Comparison of ENCODE assay signal across 9 cellular contexts in genomic region chr11:32092581-32093170, GRCh38. TPM values are rescaled to one million over a fixed set of nuclear protein-coding genes. Genes with fewer than 3 reads are reported as not detected.
DNase-seq lines count a peak whose midpoint lies in the region; ATAC-seq, FAIRE-seq and TF ChIP-seq lines count a peak whose summit lies in the region.
"Had no signal": no experiment of that assay in that cellular context is flagged by ENCODE, and none has a peak within 500 bp of the region (broad histone marks: within the 10 kb centered on the region; RNA-seq: fewer than 3 reads in every experiment).

No MANE protein-coding gene starts in this region.

- peaks cover 43% of the 10 kb centered on the region for H3K4me1 Mint-ChIP-seq in activated naive CD8-positive, alpha-beta T cell treated with anti-CD3 and anti-CD28 coated beads, Interleukin-2, amount 50 U/mL, for 24 hours

- in situ Hi-C loops in GM23248 (cut with MboI), result no loop called here

- no peak overlapping the region for H2AFZ ChIP-seq in GM23248

- DNase-seq in A549 (ENCODE audit: low read depth in 1 of 2, low spot score in 1 of 2), result no peak
- DNase-seq in GM23248, result peak; percentile 28
- DNase-seq in activated naive CD8-positive, alpha-beta T cell treated with anti-CD3 and anti-CD28 coated beads, Interleukin-2, amount 50 U/mL, for 24 hours, result no peak
- peak; percentile 42 for DNase-seq in mesendoderm
- no peak for DNase-seq in occipital lobe (lab: John Stamatoyannopoulos, UW)
- no peak for DNase-seq in foreskin keratinocyte
- DNase-seq in left colon, result no peak

- no peak overlapping the region for H4K8ac ChIP-seq in mesendoderm (ENCODE audit: low read depth, low read length)

- H3K36me3 ChIP-seq in GM23248 (ENCODE audit: low read depth) (peaks cover 11% of the 10 kb centered on the region), mesendoderm (ENCODE audit: control insufficient read depth, insufficient read depth, low read length) (peaks cover 5% of the 10 kb centered on the region)

- peak overlapping the region; percentile 94 for H3K4me2 ChIP-seq in A549
- H3K4me2 ChIP-seq in GM23248 (ENCODE audit: unreplicated experiment), result peak overlapping the region; percentile 86
- peak overlapping the region; percentile 66 for H3K4me2 ChIP-seq in mesendoderm (ENCODE audit: low read length)

- H4K20me1 ChIP-seq in GM23248 (ENCODE audit: insufficient read depth), result peaks cover 22% of the 10 kb centered on the region; the same call in 1 of the 2 replicates

- peak overlapping the region; percentile 89 for H3K4me3 Mint-ChIP-seq in activated naive CD8-positive, alpha-beta T cell treated with anti-CD3 and anti-CD28 coated beads, Interleukin-2, amount 50 U/mL, for 24 hours

- H3K23ac ChIP-seq in mesendoderm (ENCODE audit: low read length), result peak overlapping the region; percentile 94

- peak overlapping the region; percentile 97 to 100 for H3K27ac ChIP-seq in A549
- peak overlapping the region; percentile 92 for H3K27ac ChIP-seq in GM23248
- H3K27ac ChIP-seq in mesendoderm (ENCODE audit: low read depth, low read length), result no peak overlapping the region
- no peak overlapping the region for H3K27ac ChIP-seq in foreskin keratinocyte

- TF ChIP-seq RAD21 in A549 (conservative IDR thresholded peaks at IDR 0.05 in 1 of 2, IDR thresholded peaks at IDR 0.05 in 1 of 2), result no peak

- H3K9ac ChIP-seq in GM23248 (peak overlapping the region; percentile 97), mesendoderm (ENCODE audit: low read length) (peak overlapping the region; percentile 66)

- H3K18ac ChIP-seq in mesendoderm (ENCODE audit: low read length), result peak overlapping the region; percentile 84

- no peak overlapping the region for H2BK15ac ChIP-seq in mesendoderm (replicated peaks; ENCODE audit: low read depth)

- H2AK5ac ChIP-seq in mesendoderm (ENCODE audit: low read length), result no peak overlapping the region

- H3K27ac Mint-ChIP-seq in activated naive CD8-positive, alpha-beta T cell treated with anti-CD3 and anti-CD28 coated beads, Interleukin-2, amount 50 U/mL, for 24 hours, result peak overlapping the region; percentile 65

- intact Hi-C loops in left colon (cut with DNase I, micrococcal nuclease), result no loop called here

- no peak overlapping the region for H3K4ac ChIP-seq in mesendoderm (ENCODE audit: low read depth, low read length)

- FAIRE-seq in A549 (lab: Jason Lieb, UNC), result no peak

- POLR2A ChIA-PET in A549 (lab: Yijun Ruan, JAX), result interaction anchor here (2.2 kb wide), 1 partner anchor 45 kb away, joined by 7 read pairs; no protein-coding TSS in a partner anchor

- no peaks in the 10 kb centered on the region for H3K9me2 ChIP-seq in GM23248 (ENCODE audit: insufficient read depth)

- H3K9me3 ChIP-seq in A549 (no peaks in the 10 kb centered on the region), GM23248 (ENCODE audit: low read depth) (no peaks in the 10 kb centered on the region)
- H3K9me3 ChIP-seq: body of pancreas had no signal

- ATAC-seq in A549 (no peak), foreskin keratinocyte (no peak), left colon (no peak), GM21717 (IDR thresholded peaks at IDR 0.05; ENCODE audit: unreplicated experiment) (no peak)
- no peak for ATAC-seq in activated naive CD8-positive, alpha-beta T cell treated with anti-CD3 and anti-CD28 coated beads, Interleukin-2, amount 50 U/mL, for 24 hours

- H2BK5ac ChIP-seq in mesendoderm (ENCODE audit: low read length), result no peak overlapping the region

- H3K27me3 ChIP-seq in GM23248 (replicated peaks; ENCODE audit: insufficient read depth), result no peaks in the 10 kb centered on the region
- no peaks in the 10 kb centered on the region for H3K27me3 ChIP-seq in mesendoderm (ENCODE audit: insufficient read depth, low read length, poor library complexity)
- no peaks in the 10 kb centered on the region for H3K27me3 ChIP-seq in foreskin keratinocyte
- H3K27me3 ChIP-seq: body of pancreas had no signal

- H3K4me1 ChIP-seq in A549 (peaks cover 25% of the 10 kb centered on the region), GM23248 (ENCODE audit: insufficient read depth) (peaks cover 38% of the 10 kb centered on the region), mesendoderm (ENCODE audit: control insufficient read depth, low read depth, low read length) (peaks cover 10% of the 10 kb centered on the region), foreskin keratinocyte (peaks cover 11% of the 10 kb centered on the region)

- peak overlapping the region; percentile 90 for H3K56ac ChIP-seq in mesendoderm (ENCODE audit: low read length)

- H2BK120ac ChIP-seq in mesendoderm (ENCODE audit: low read depth, low read length), result no peak overlapping the region

- H3K36me3 Mint-ChIP-seq in activated naive CD8-positive, alpha-beta T cell treated with anti-CD3 and anti-CD28 coated beads, Interleukin-2, amount 50 U/mL, for 24 hours (ENCODE audit: low read depth), result peaks cover 18% of the 10 kb centered on the region

- peaks cover 61% of the 10 kb centered on the region for H3F3A ChIP-seq in GM23248 (ENCODE audit: insufficient read depth)

- peaks cover 25% of the 10 kb centered on the region for H3K79me1 ChIP-seq in mesendoderm (ENCODE audit: low read length)

- H3K4me3 ChIP-seq in A549 (peak overlapping the region; percentile 73), GM23248 (peak overlapping the region; percentile 85), mesendoderm (ENCODE audit: low read length) (no peak overlapping the region)

- TF ChIP-seq EP300 in A549 (IDR thresholded peaks at IDR 0.05), result no peak

- H3K9me3 Mint-ChIP-seq in activated naive CD8-positive, alpha-beta T cell treated with anti-CD3 and anti-CD28 coated beads, Interleukin-2, amount 50 U/mL, for 24 hours, result no peaks in the 10 kb centered on the region

- H3K79me2 ChIP-seq in GM23248 (ENCODE audit: insufficient read depth) (peaks cover 64% of the 10 kb centered on the region), mesendoderm (ENCODE audit: control insufficient read depth, insufficient read depth, low read length) (peaks cover 47% of the 10 kb centered on the region)

- 96% methylated on average over 4 of the region's 4 CpGs for WGBS in A549 (ENCODE audit: missing lambda C conversion rate)
- WGBS in GM23248 (ENCODE audit: low coverage in 1 of 2, low lambda C conversion rate in 2 of 2, missing lambda C conversion rate in 2 of 2), 2 experiments, result 7 to 15% methylated on average over 4 of the region's 4 CpGs
- no CpG with 5 or more reads among the region's 4 CpGs for WGBS in mesendoderm (ENCODE audit: extremely low coverage, insufficient coverage, low lambda C conversion rate)

- H3K27me3 Mint-ChIP-seq in activated naive CD8-positive, alpha-beta T cell treated with anti-CD3 and anti-CD28 coated beads, Interleukin-2, amount 50 U/mL, for 24 hours, result peaks cover 8% of the 10 kb centered on the region

- CTCF ChIA-PET in A549 (lab: Yijun Ruan, JAX), result no interaction called here

- H4K5ac ChIP-seq in mesendoderm (ENCODE audit: low read length), result no peak overlapping the region

- TF ChIP-seq CTCF in A549 (IDR thresholded peaks at IDR 0.05) (no peak), foreskin keratinocyte (conservative IDR thresholded peaks at IDR 0.05) (no peak)

- TF ChIP-seq POLR2A in A549 (IDR thresholded peaks at IDR 0.05; ENCODE audit: low read length), result no peak

TF ChIP-seq in A549, 52 proteins besides CTCF, POLR2A, EP300 and RAD21:
- TF ChIP-seq MYC (IDR thresholded peaks at IDR 0.05; ENCODE audit: borderline replicate concordance, low read length) (no peak), RARB (CRISPR knock-in tag; IDR thresholded peaks at IDR 0.05) (no peak), BCL3 (IDR thresholded peaks at IDR 0.05) (no peak), HOXA7 (CRISPR knock-in tag; IDR thresholded peaks at IDR 0.05) (no peak), ZC3H11A (IDR thresholded peaks at IDR 0.05) (no peak)
TF ChIP-seq in A549: peak in this region for 0.

RNA-seq across cellular contexts. Expression of gene RCN1, which starts 1.8 kb away (rescaled TPM):
- polyA plus RNA-seq in A549 (2011; rRNA removed) (158 and 234 TPM in 2 replicates), A549 (2017; fragmentation: RNase III; extraction: RNeasy Plus Mini Kit Qiagen cat#74134 plus additional on column Dnase treatment) (182 to 199 TPM (median 191 TPM) in 3 replicates), GM23248 (2016; fragmentation: Nextera tagmentation; extraction: Ambion mirVana) (557 and 558 TPM in 2 replicates), foreskin keratinocyte (65.5 and 68.1 TPM in 2 replicates)
- polyA plus RNA-seq in A549 (2012; cell fraction: cytosol; rRNA removed), result 50.1 and 51.0 TPM in 2 replicates
- 48.3 and 51.6 TPM in 2 replicates for polyA plus RNA-seq in A549 (2012; cell fraction: nucleus; rRNA removed)
- 58.5 and 59.9 TPM in 2 replicates for polyA minus RNA-seq in A549 (2011; rRNA and poly(A)+ RNA removed)
- 483 and 534 TPM in 2 replicates for total RNA-seq in GM23248 (2014; rRNA removed; shearing (Covaris generic))
- 127 TPM for polyA plus RNA-seq in mesendoderm (2013, experiment 1 of 2)
- polyA plus RNA-seq in mesendoderm (2013, experiment 2 of 2), result 127 TPM
- total RNA-seq in occipital lobe (22.0 TPM), foreskin keratinocyte (69.7 and 80.1 TPM in 2 replicates), left colon (10 to 100 TPM; 35.6 to 46.4 TPM)

Comparison
In these comparisons a context has a peak if more than half of its experiments do, and no peak if none do; other contexts are left out.
1. DNase-seq: peak in GM23248 (single experiment) and mesendoderm (single experiment); none in A549 (0 of 2), activated naive CD8-positive, alpha-beta T cell treated with anti-CD3 and anti-CD28 coated beads, Interleukin-2, amount 50 U/mL, for 24 hours (single experiment), occipital lobe (single experiment), foreskin keratinocyte (0 of 2) and left colon (0 of 2).
2. H3K27ac ChIP-seq: peak in A549 (2 of 2) and GM23248 (single experiment); none in mesendoderm (single experiment) and foreskin keratinocyte (single experiment).
3. Peak in every context shown above with its lines, with median percentiles within 50 percentile points of each other: H3K4me2 ChIP-seq.